In genomic region chr10:73887038-73888015, GRCh38 we compare ENCODE assay signal across 8 cellular contexts. TPM values are rescaled to one million over a fixed set of nuclear protein-coding genes. Genes with fewer than 3 reads are reported as not detected.
DNase-seq lines count a peak whose midpoint lies in the region; ATAC-seq and TF ChIP-seq lines count a peak whose summit lies in the region.

No MANE protein-coding gene starts in this region.

- peak overlapping the region; percentile 50 for H3K27ac Mint-ChIP-seq in MCF 10A (ENCODE audit: low read depth, unreplicated experiment)

- H3K9me3 ChIP-seq in thoracic aorta: no peaks in the 10 kb centered on the region

- H3K9me3 Mint-ChIP-seq in MCF 10A (ENCODE audit: unreplicated experiment): no peaks in the 10 kb centered on the region

- no peaks in the 10 kb centered on the region for H3K36me3 ChIP-seq in thoracic aorta

- H3K36me3 Mint-ChIP-seq in MCF 10A (ENCODE audit: insufficient read depth, unreplicated experiment): no peaks in the 10 kb centered on the region

- peak; percentile 7 for ATAC-seq in left lobe of liver
- ATAC-seq in thoracic aorta (ENCODE audit: insufficient number of reproducible peaks, low FRiP score, low read depth): peak; percentile 70
- no peak for ATAC-seq in GM21526 (IDR thresholded peaks at IDR 0.05; ENCODE audit: low FRiP score, unreplicated experiment)

- POLR2A ChIA-PET in AG04449 (lab: Yijun Ruan, JAX): interaction anchor here (0.7 to 5.7 kb wide), 12 partner anchors 12 to 112 kb away, joined by 3 to 58 read pairs (median 3); partner anchors contain the start of gene VCL
- POLR2A ChIA-PET in MCF 10A (lab: Yijun Ruan, JAX): interaction anchor here (0.5 to 12.9 kb wide), 33 partner anchors 10 to 340 kb away, joined by 3 to 361 read pairs (median 4); partner anchors contain the start of genes ADK, AP3M1, CAMK2G and CHCHD1

- DNase-seq in AG04449 (ENCODE audit: low read depth, low spot score) (peak; percentile 72), NCI-H1092 (lab: John Stamatoyannopoulos, UW) (peak; percentile 59), MCF 10A (ENCODE audit: unreplicated experiment) (peak; percentile 97), left lobe of liver (ENCODE audit: low spot score) (no peak), thoracic aorta (ENCODE audit: low spot score) (peak; percentile 87), hepatic stellate cell (ENCODE audit: low spot score) (no peak), NCI-H1048 (lab: John Stamatoyannopoulos, UW) (no peak)

- peak overlapping the region; percentile 54 for H3K4me3 Mint-ChIP-seq in MCF 10A (ENCODE audit: unreplicated experiment)

- H3K27me3 ChIP-seq in thoracic aorta (replicated peaks; ENCODE audit: insufficient read depth): no peaks in the 10 kb centered on the region

- no TSS peak for BruUV-seq in MCF 10A (replicated peaks; lab: Mats Ljungman, UMichigan)

- H3K4me1 ChIP-seq in thoracic aorta (ENCODE audit: control insufficient read depth in 1 of 2, low read depth in 2 of 2): peaks cover 26 to 39% of the 10 kb centered on the region in 2 donors

- peak overlapping the region; percentile 82 to 90 for H3K27ac ChIP-seq in thoracic aorta

- no peaks in the 10 kb centered on the region for H3K27me3 Mint-ChIP-seq in MCF 10A (ENCODE audit: insufficient read depth, unreplicated experiment)

- H3K4me3 ChIP-seq in AG04449 (ENCODE audit: low read depth, low read length) (peak overlapping the region; percentile 33), thoracic aorta (peak overlapping the region; percentile 59)

- H3K4me1 Mint-ChIP-seq in MCF 10A (ENCODE audit: insufficient read depth, unreplicated experiment): peaks cover 54% of the 10 kb centered on the region

- no peak for TF ChIP-seq CTCF in AG04449 (IDR thresholded peaks at IDR 0.05; ENCODE audit: insufficient read depth, low read length, missing control alignments)
- TF ChIP-seq CTCF in MCF 10A (IDR thresholded peaks at IDR 0.05; ENCODE audit: unreplicated experiment): no peak
- TF ChIP-seq CTCF in thoracic aorta (IDR thresholded peaks at IDR 0.05): no peak

- intact Hi-C loops in MCF 10A (cut with micrococcal nuclease): loop anchor here (1.0 to 5.0 kb wide), 6 partner anchors 24 to 347 kb away; partner anchors contain the start of genes PLAU and VCL

- CTCF ChIA-PET in AG04449 (lab: Yijun Ruan, JAX): interaction anchor here (0.6 to 24.3 kb wide), 45 partner anchors 8 to 355 kb away, joined by 3 to 806 read pairs (median 5); partner anchors contain the start of genes PLAU and VCL
- CTCF ChIA-PET in MCF 10A (lab: Yijun Ruan, JAX): interaction anchor here (0.6 to 21.1 kb wide), 32 partner anchors 8 to 345 kb away, joined by 3 to 658 read pairs (median 6); no protein-coding TSS in a partner anchor

RNA-seq across cellular contexts. Expression of gene CAMK2G, which starts 13.0 kb away (rescaled TPM):
- total RNA-seq in MCF 10A (2022) (10.9 and 13.7 TPM in 2 replicates), left lobe of liver (11.1 TPM), thoracic aorta (100 to 1,000 TPM in 1 of 2 donors, 10 to 100 TPM in 1; 78.8 to 149 TPM)

RNA-seq across cellular contexts. Expression of gene PLAU, which starts 23.6 kb away (rescaled TPM):
- 17.3 and 30.6 TPM in 2 replicates for total RNA-seq in MCF 10A (2022)
- total RNA-seq in left lobe of liver: 0.50 TPM
- total RNA-seq in thoracic aorta: 100 to 1,000 TPM in 1 of 2 donors, 1 to 10 TPM in 1; 8.1 to 100 TPM

Comparison
In these comparisons a context has a peak if more than half of its experiments do, and no peak if none do; other contexts are left out.
1. DNase-seq: peak in AG04449 (single experiment), NCI-H1092 (single experiment), MCF 10A (single experiment) and thoracic aorta (single experiment); none in left lobe of liver (single experiment), hepatic stellate cell (single experiment) and NCI-H1048 (single experiment).